In genomic region chr15:31321418-31321817, GRCh38 we compare ENCODE assay signal across 28 cellular contexts.
"Had no signal": no experiment of that assay in that cellular context is flagged by ENCODE, and none has a peak within 500 bp of the region (broad histone marks: within the 10 kb centered on the region; RNA-seq: fewer than 3 reads in every experiment).

No MANE protein-coding gene starts in this region.

- H3K36me3 ChIP-seq: left lung, lower lobe of right lung, pancreas, prostate gland, sigmoid colon, spleen, thyroid gland, transverse colon, upper lobe of left lung, vagina had no signal

- H3K27me3 ChIP-seq: left lung, pancreas, spleen, testis, thyroid gland, transverse colon, upper lobe of left lung, vagina had no signal

- H3K27ac ChIP-seq: left lung, lower lobe of right lung, pancreas, prostate gland, sigmoid colon, spleen, testis, thyroid gland, transverse colon, upper lobe of left lung, vagina had no signal

- DNase-seq: hypothalamus; immature natural killer cell; left colon; left lung; lower lobe of right lung; mammary epithelial cell; mesendoderm; naive B cell; natural killer cell; nephron progenitor cell; pancreas; retina; sigmoid colon; small intestine; spleen; stimulated activated CD4-positive, alpha-beta T cell treated with anti-CD3 and anti-CD28 coated beads, Interleukin-4, amount 100 ng/mL, for 24 hours; stimulated activated naive CD4-positive, alpha-beta T cell treated with Interleukin-2 at 50 U/mL for 16 hours; stimulated activated naive CD8-positive, alpha-beta T cell treated with anti-CD3 and anti-CD28 coated beads, Interleukin-15, amount 100 ng/mL, for 72 hours; substantia nigra; testis; thyroid gland; transverse colon; upper lobe of left lung had no signal

- ATAC-seq: left colon; left lung; lower lobe of right lung; natural killer cell; pancreas; right cardiac atrium; stimulated activated effector memory CD8-positive, alpha-beta T cell treated with anti-CD3 and anti-CD28 coated beads, Interleukin-12 subunit alpha, Interleukin-12 subunit beta, amount 100 ng/mL, for 72 hours; stimulated activated naive CD8-positive, alpha-beta T cell treated with anti-CD3 and anti-CD28 coated beads, Interleukin-15, amount 100 ng/mL, for 72 hours had no signal

- H3K27me3 Mint-ChIP-seq: naive B cell; stimulated activated naive CD8-positive, alpha-beta T cell treated with anti-CD3 and anti-CD28 coated beads, Interleukin-15, amount 100 ng/mL, for 72 hours had no signal

- H3K9me3 ChIP-seq: lower lobe of right lung, pancreas, prostate gland, sigmoid colon, testis, thyroid gland, transverse colon, upper lobe of left lung, vagina had no signal

- H3K36me3 Mint-ChIP-seq: immature natural killer cell; mesothelial cell of epicardium; naive B cell; natural killer cell; stimulated activated effector memory CD8-positive, alpha-beta T cell treated with anti-CD3 and anti-CD28 coated beads, Interleukin-12 subunit alpha, Interleukin-12 subunit beta, amount 100 ng/mL, for 72 hours had no signal

- H3K27ac Mint-ChIP-seq: mesothelial cell of epicardium; natural killer cell; nephron progenitor cell; stimulated activated effector memory CD8-positive, alpha-beta T cell treated with anti-CD3 and anti-CD28 coated beads, Interleukin-12 subunit alpha, Interleukin-12 subunit beta, amount 100 ng/mL, for 72 hours; stimulated activated naive CD8-positive, alpha-beta T cell treated with anti-CD3 and anti-CD28 coated beads, Interleukin-15, amount 100 ng/mL, for 72 hours had no signal

- H3K9me3 Mint-ChIP-seq: immature natural killer cell; naive B cell; natural killer cell; stimulated activated effector memory CD8-positive, alpha-beta T cell treated with anti-CD3 and anti-CD28 coated beads, Interleukin-12 subunit alpha, Interleukin-12 subunit beta, amount 100 ng/mL, for 72 hours had no signal

- H3K4me3 ChIP-seq: left lung, lower lobe of right lung, pancreas, prostate gland, sigmoid colon, spleen, testis, thyroid gland, transverse colon, upper lobe of left lung, vagina had no signal

- H3K4me3 Mint-ChIP-seq: immature natural killer cell; mesothelial cell of epicardium; natural killer cell; nephron progenitor cell; stimulated activated effector memory CD8-positive, alpha-beta T cell treated with anti-CD3 and anti-CD28 coated beads, Interleukin-12 subunit alpha, Interleukin-12 subunit beta, amount 100 ng/mL, for 72 hours; stimulated activated naive CD8-positive, alpha-beta T cell treated with anti-CD3 and anti-CD28 coated beads, Interleukin-15, amount 100 ng/mL, for 72 hours had no signal
